20 cellular contexts compared by ENCODE assay signal in the genomic region with DNA sequence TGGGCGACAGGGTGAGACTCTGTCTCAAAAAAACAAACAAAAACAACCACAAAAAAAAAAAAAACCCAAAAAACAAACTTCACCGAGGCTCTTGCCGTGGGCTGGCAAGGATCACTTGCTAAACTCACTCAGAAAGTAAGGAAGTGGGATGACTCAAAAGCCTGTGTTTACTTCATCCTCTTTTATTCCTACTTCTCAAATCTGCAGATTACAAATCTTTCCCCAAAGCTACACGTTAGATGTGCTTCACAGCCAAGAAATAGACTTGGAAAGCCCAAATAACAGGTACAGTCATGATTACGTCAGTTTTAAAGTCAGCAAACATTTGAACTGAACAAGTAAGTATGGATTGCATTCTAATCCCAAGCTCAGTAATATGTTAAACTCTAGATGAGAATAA.
DNase-seq lines count a peak whose midpoint lies in the region.
"Had no signal": no experiment of that assay in that cellular context is flagged by ENCODE, and none has a peak within 500 bp of the region (broad histone marks: within the 10 kb centered on the region; RNA-seq: fewer than 3 reads in every experiment).

No MANE protein-coding gene starts in this region.

- H3K4me1 Mint-ChIP-seq in CD8-positive, alpha-beta memory T cell: peaks cover 0 to 11% (median 0%) of the 10 kb centered on the region in 3 donors

- no peaks in the 10 kb centered on the region for H3K4me1 ChIP-seq in CD8-positive, alpha-beta memory T cell (ENCODE audit: insufficient read depth, low read length)
- H3K4me1 ChIP-seq: Caco-2, pancreas had no signal

- peaks cover 4% of the 10 kb centered on the region; the same call in 1 of the 2 replicates for H3K9me3 ChIP-seq in MG63
- no peaks in the 10 kb centered on the region for H3K9me3 ChIP-seq in CD8-positive, alpha-beta memory T cell (ENCODE audit: low read length)
- H3K9me3 ChIP-seq: Caco-2, pancreas had no signal

- no peaks in the 10 kb centered on the region for H3K36me3 ChIP-seq in MG63
- no peaks in the 10 kb centered on the region for H3K36me3 ChIP-seq in CD8-positive, alpha-beta memory T cell (ENCODE audit: insufficient read depth, low read length)
- H3K36me3 ChIP-seq: pancreas had no signal

- H3K27ac Mint-ChIP-seq in CD8-positive, alpha-beta memory T cell: no peak overlapping the region
- H3K27ac Mint-ChIP-seq: activated CD4-positive, alpha-beta memory T cell treated with anti-CD3 and anti-CD28 coated beads for 36 hours; activated naive CD8-positive, alpha-beta T cell had no signal

- H3K27me3 Mint-ChIP-seq in CD8-positive, alpha-beta memory T cell: no peaks in the 10 kb centered on the region
- H3K27me3 Mint-ChIP-seq: activated CD4-positive, alpha-beta memory T cell treated with anti-CD3 and anti-CD28 coated beads for 36 hours; activated naive CD8-positive, alpha-beta T cell had no signal

- H3K27me3 ChIP-seq in MG63: no peaks in the 10 kb centered on the region
- H3K27me3 ChIP-seq in CD8-positive, alpha-beta memory T cell (ENCODE audit: insufficient read depth, low read length, poor library complexity, severe bottlenecking): no peaks in the 10 kb centered on the region
- H3K27me3 ChIP-seq: pancreas had no signal

- H3K27ac ChIP-seq in CD8-positive, alpha-beta memory T cell (ENCODE audit: low read depth, low read length): no peak overlapping the region
- H3K27ac ChIP-seq: pancreas had no signal

- H3K4me3 ChIP-seq in MG63: no peak overlapping the region
- no peak overlapping the region for H3K4me3 ChIP-seq in CD8-positive, alpha-beta memory T cell (ENCODE audit: low read length)
- H3K4me3 ChIP-seq: pancreas had no signal

- CTCF ChIA-PET in CD8-positive, alpha-beta memory T cell (lab: Charles Lee): no interaction called here

- POLR2A ChIA-PET in CD8-positive, alpha-beta memory T cell (lab: Charles Lee): no interaction called here

- H3K4me3 Mint-ChIP-seq in CD8-positive, alpha-beta memory T cell: no peak overlapping the region
- H3K4me3 Mint-ChIP-seq: activated CD4-positive, alpha-beta memory T cell treated with anti-CD3 and anti-CD28 coated beads for 36 hours; activated naive CD8-positive, alpha-beta T cell; activated T-cell treated with anti-CD3 and anti-CD28 coated beads, Interleukin-2, amount 50 U/mL, for 4 hours had no signal

- no peaks in the 10 kb centered on the region for H3K36me3 Mint-ChIP-seq in CD8-positive, alpha-beta memory T cell
- H3K36me3 Mint-ChIP-seq: activated CD4-positive, alpha-beta memory T cell treated with anti-CD3 and anti-CD28 coated beads for 36 hours; activated naive CD8-positive, alpha-beta T cell had no signal

- DNase-seq in CD1c-positive myeloid dendritic cell (ENCODE audit: extremely low spot score) (peak; percentile 67), MG63 (peak; percentile 64), astrocyte of the hippocampus (ENCODE audit: low read depth, low spot score) (peak; percentile 36), iris pigment epithelial cell (ENCODE audit: low read depth) (peak; percentile 23), T1000 (lab: John Stamatoyannopoulos, UW) (no peak), DMS79 treated with DMSO at 0.1 percent for 48 hours (lab: John Stamatoyannopoulos, UW) (no peak), cerebellar nuclear complex (lab: John Stamatoyannopoulos, UW) (no peak)
- no peak for DNase-seq in CD8-positive, alpha-beta memory T cell
- DNase-seq: activated CD4-positive, alpha-beta memory T cell treated with anti-CD3 and anti-CD28 coated beads for 36 hours; activated T-cell treated with anti-CD3 and anti-CD28 coated beads, Interleukin-2, amount 50 U/mL, for 4 hours; Caco-2; caudate nucleus; effector CD4-positive, alpha-beta T cell; left colon; NCI-H1092; NCI-H748 treated with DMSO at 0.1 percent for 48 hours; pancreas; stimulated activated CD4-positive, alpha-beta T cell treated with anti-CD3 and anti-CD28 coated beads, Interleukin-2, amount 100 ng/mL, for 48 hours; substantia nigra had no signal

- H3K9me3 Mint-ChIP-seq in CD8-positive, alpha-beta memory T cell: peaks cover 6 to 13% (median 11%) of the 10 kb centered on the region in 5 donors
- H3K9me3 Mint-ChIP-seq: activated CD4-positive, alpha-beta memory T cell treated with anti-CD3 and anti-CD28 coated beads for 36 hours; activated T-cell treated with anti-CD3 and anti-CD28 coated beads, Interleukin-2, amount 50 U/mL, for 4 hours had no signal

Comparison
In these comparisons a context has a peak if more than half of its experiments do, and no peak if none do; other contexts are left out.
1. DNase-seq: peak in CD1c-positive myeloid dendritic cell (single experiment), MG63 (single experiment), astrocyte of the hippocampus (single experiment) and iris pigment epithelial cell (single experiment); none in T1000 (single experiment), CD8-positive, alpha-beta memory T cell (0 of 5), DMS79 treated with DMSO at 0.1 percent for 48 hours (single experiment) and cerebellar nuclear complex (0 of 2).